11 cellular contexts compared by ENCODE assay signal in the genomic region with DNA sequence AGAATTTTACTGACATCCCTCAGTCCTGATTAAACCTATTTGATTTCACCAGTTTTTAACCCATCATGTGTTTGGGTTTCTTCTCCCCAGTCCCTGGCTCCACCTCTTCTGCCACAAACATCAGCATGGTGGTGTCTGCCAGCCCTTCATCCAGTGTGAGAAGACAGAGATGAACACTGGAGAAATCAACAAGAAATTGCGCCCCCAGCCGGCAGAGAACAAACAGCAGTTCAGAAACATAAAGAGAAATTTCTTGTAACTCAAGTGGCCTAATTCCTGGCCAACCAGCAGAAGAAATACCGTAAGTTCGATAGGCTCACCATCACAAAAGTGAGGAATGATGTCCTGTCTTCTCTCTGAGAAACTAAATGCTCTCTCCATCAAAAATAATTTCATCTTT. TPM values are rescaled to one million over a fixed set of nuclear protein-coding genes. Genes with fewer than 3 reads are reported as not detected.
DNase-seq lines count a peak whose midpoint lies in the region; TF ChIP-seq lines count a peak whose summit lies in the region.
"Had no signal": no experiment of that assay in that cellular context is flagged by ENCODE, and none has a peak within 500 bp of the region (broad histone marks: within the 10 kb centered on the region; RNA-seq: fewer than 3 reads in every experiment).

No MANE protein-coding gene starts in this region.

- no peak overlapping the region for H3K4me2 ChIP-seq in Loucy (ENCODE audit: low read depth, low read length, poor library complexity, severe bottlenecking)

- H3K9me2 ChIP-seq in Loucy (replicated peaks; ENCODE audit: low read depth, low read length): no peaks in the 10 kb centered on the region

- TF ChIP-seq EP300 in esophagus muscularis mucosa (IDR thresholded peaks at IDR 0.05): no peak

- H2AFZ ChIP-seq in Loucy (ENCODE audit: low read length): no peak overlapping the region

- H3K36me3 ChIP-seq in Loucy (ENCODE audit: insufficient read depth, low read length): no peaks in the 10 kb centered on the region
- no peaks in the 10 kb centered on the region for H3K36me3 ChIP-seq in esophagus muscularis mucosa

- H3K9ac ChIP-seq in Loucy (ENCODE audit: low read depth, low read length, poor library complexity, severe bottlenecking): no peak overlapping the region

- no peaks in the 10 kb centered on the region for H3F3A ChIP-seq in Loucy (ENCODE audit: low read depth)

- intact Hi-C loops in esophagus muscularis mucosa (cut with DNase I): no loop called here

- no peak for TF ChIP-seq POLR2A in esophagus muscularis mucosa (IDR thresholded peaks at IDR 0.05; ENCODE audit: low read depth)

- peaks cover 4% of the 10 kb centered on the region for H3K4me1 ChIP-seq in Loucy (ENCODE audit: insufficient read depth, low read length, poor library complexity, severe bottlenecking)
- H3K4me1 ChIP-seq in esophagus muscularis mucosa: no peaks in the 10 kb centered on the region

- DNase-seq in activated effector memory CD4-positive, alpha-beta T cell treated with anti-CD3 and anti-CD28 coated beads, Interleukin-2, amount 50 U/mL, for 16 hours: peak; percentile 67
- no peak for DNase-seq in activated effector memory CD4-positive, alpha-beta T cell treated with Interleukin-2 at 50 U/mL for 16 hours
- DNase-seq in chondrocyte (ENCODE audit: low spot score) (no peak), progenitor cell of endocrine pancreas (ENCODE audit: low spot score, unreplicated experiment) (no peak), HCEC 1CT (no peak), esophagus muscularis mucosa (ENCODE audit: extremely low spot score) (no peak), HuH-7.5 (ENCODE audit: low spot score) (no peak)
- DNase-seq: cerebellar nuclear complex, NCI-H446 had no signal

- no peaks in the 10 kb centered on the region for H3K36me3 Mint-ChIP-seq in chondrocyte (ENCODE audit: low read depth)
- no peaks in the 10 kb centered on the region for H3K36me3 Mint-ChIP-seq in progenitor cell of endocrine pancreas (ENCODE audit: insufficient read depth)
- H3K36me3 Mint-ChIP-seq: stimulated activated effector memory CD8-positive, alpha-beta T cell treated with anti-CD3 and anti-CD28 coated beads, Interleukin-12 subunit alpha, Interleukin-12 subunit beta, amount 100 ng/mL, for 72 hours had no signal

- no peaks in the 10 kb centered on the region for H3K9me3 ChIP-seq in Loucy (ENCODE audit: insufficient read depth, low read depth, low read length)
- H3K9me3 ChIP-seq in esophagus muscularis mucosa: no peaks in the 10 kb centered on the region

- no peaks in the 10 kb centered on the region for H3K9me3 Mint-ChIP-seq in chondrocyte (ENCODE audit: low read depth)
- H3K9me3 Mint-ChIP-seq in progenitor cell of endocrine pancreas (ENCODE audit: low read depth): no peaks in the 10 kb centered on the region
- H3K9me3 Mint-ChIP-seq: stimulated activated effector memory CD8-positive, alpha-beta T cell treated with anti-CD3 and anti-CD28 coated beads, Interleukin-12 subunit alpha, Interleukin-12 subunit beta, amount 100 ng/mL, for 72 hours had no signal

- H3K4me3 Mint-ChIP-seq in chondrocyte (ENCODE audit: unreplicated experiment) (no peak overlapping the region), progenitor cell of endocrine pancreas (ENCODE audit: low read depth) (no peak overlapping the region)
- H3K4me3 Mint-ChIP-seq: stimulated activated effector memory CD8-positive, alpha-beta T cell treated with anti-CD3 and anti-CD28 coated beads, Interleukin-12 subunit alpha, Interleukin-12 subunit beta, amount 100 ng/mL, for 72 hours had no signal

- H3K4me1 Mint-ChIP-seq in chondrocyte (ENCODE audit: low read depth) (no peaks in the 10 kb centered on the region), progenitor cell of endocrine pancreas (ENCODE audit: low read depth) (peaks cover 8% of the 10 kb centered on the region)

- peaks cover 6% of the 10 kb centered on the region for H3K27me3 Mint-ChIP-seq in chondrocyte (ENCODE audit: low read depth)
- H3K27me3 Mint-ChIP-seq in progenitor cell of endocrine pancreas: peaks cover 3% of the 10 kb centered on the region

- no peak overlapping the region for H3K27ac Mint-ChIP-seq in chondrocyte (ENCODE audit: unreplicated experiment)
- no peak overlapping the region for H3K27ac Mint-ChIP-seq in progenitor cell of endocrine pancreas
- H3K27ac Mint-ChIP-seq: stimulated activated effector memory CD8-positive, alpha-beta T cell treated with anti-CD3 and anti-CD28 coated beads, Interleukin-12 subunit alpha, Interleukin-12 subunit beta, amount 100 ng/mL, for 72 hours had no signal

- no peaks in the 10 kb centered on the region for H3K79me2 ChIP-seq in Loucy (ENCODE audit: insufficient read depth, low read length)

- no peak overlapping the region for H3K27ac ChIP-seq in esophagus muscularis mucosa (replicated peaks in 1 of 4)

- H4K20me1 ChIP-seq in Loucy (ENCODE audit: insufficient read depth, low read length, poor library complexity, severe bottlenecking): no peaks in the 10 kb centered on the region

- H3K4me3 ChIP-seq in Loucy (ENCODE audit: low read length, poor library complexity, severe bottlenecking): no peak overlapping the region
- H3K4me3 ChIP-seq in esophagus muscularis mucosa: no peak overlapping the region

- peak; percentile 65 for TF ChIP-seq CTCF in Loucy (conservative IDR thresholded peaks at IDR 0.05; ENCODE audit: low read length)
- peak; percentile 56 for TF ChIP-seq CTCF in chondrocyte (IDR thresholded peaks at IDR 0.05)
- TF ChIP-seq CTCF in progenitor cell of endocrine pancreas (IDR thresholded peaks at IDR 0.05; ENCODE audit: unreplicated experiment): peak; percentile 46
- no peak for TF ChIP-seq CTCF in esophagus muscularis mucosa (IDR thresholded peaks at IDR 0.05)

- H3K27me3 ChIP-seq in Loucy (ENCODE audit: insufficient read depth, low read length, poor library complexity, severe bottlenecking): no peaks in the 10 kb centered on the region
- no peaks in the 10 kb centered on the region for H3K27me3 ChIP-seq in esophagus muscularis mucosa

- WGBS in esophagus muscularis mucosa: 50% methylated on average over 4 of the region's 4 CpGs

RNA-seq across cellular contexts. Expression of a gene that starts 18.3 kb away (rescaled TPM):
- total RNA-seq in chondrocyte: 546 to 749 TPM (median 741 TPM) in 3 replicates
- 142 and 192 TPM in 2 replicates for total RNA-seq in progenitor cell of endocrine pancreas
- 100 to 1,000 TPM in 2 of 4 donors, 10 to 100 TPM in 2; 68.5 to 190 (median 115) TPM for total RNA-seq in esophagus muscularis mucosa

RNA-seq across cellular contexts. Expression of a gene that starts 24.9 kb away (rescaled TPM):
- 454 to 578 TPM (median 560 TPM) in 3 replicates for total RNA-seq in chondrocyte
- total RNA-seq in progenitor cell of endocrine pancreas: 432 and 438 TPM in 2 replicates
- 100 to 1,000 TPM in 2 of 4 donors, 10 to 100 TPM in 2; 82.5 to 214 (median 105) TPM for total RNA-seq in esophagus muscularis mucosa

Comparison
In these comparisons a context has a peak if more than half of its experiments do, and no peak if none do; other contexts are left out.
1. CTCF ChIP-seq: peak in Loucy (single experiment), chondrocyte (single experiment) and progenitor cell of endocrine pancreas (single experiment); none in esophagus muscularis mucosa (0 of 3).